ENCODE assay signal across 12 cellular contexts in the genomic region with DNA sequence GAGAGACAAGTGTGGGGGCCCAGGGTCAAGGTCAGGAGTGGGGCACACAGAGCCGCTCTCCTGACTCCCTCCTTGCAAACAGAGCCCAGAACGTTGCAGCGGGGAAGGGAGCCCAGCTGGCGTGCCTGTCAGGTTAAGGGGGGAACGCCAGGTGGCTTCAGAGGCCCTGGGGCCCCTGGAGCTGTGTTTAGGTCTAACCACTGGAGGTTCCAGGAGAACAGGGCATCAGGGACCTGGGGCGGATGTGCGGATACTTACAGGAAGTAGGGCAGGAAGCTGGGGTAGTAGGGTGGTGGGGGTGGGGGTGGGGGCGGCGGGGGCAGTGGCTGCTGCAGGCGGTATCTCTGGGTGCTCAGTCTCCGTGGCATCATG. TPM values are rescaled to one million over a fixed set of nuclear protein-coding genes. Genes with fewer than 3 reads are reported as not detected.
DNase-seq lines count a peak whose midpoint lies in the region; ATAC-seq, FAIRE-seq and TF ChIP-seq lines count a peak whose summit lies in the region.
"Had no signal": no experiment of that assay in that cellular context is flagged by ENCODE, and none has a peak within 500 bp of the region (broad histone marks: within the 10 kb centered on the region; RNA-seq: fewer than 3 reads in every experiment).

No MANE protein-coding gene starts in this region.

- POLR2A ChIA-PET in GM12878 (lab: Charles Lee): no interaction called here

- H3K9ac ChIP-seq in GM12878 (ENCODE audit: control insufficient read depth, insufficient read depth, low read length) (no peak overlapping the region), neural progenitor cell (no peak overlapping the region)

- H3K4me1 Mint-ChIP-seq in neural progenitor cell: peaks cover 13% of the 10 kb centered on the region

- peak overlapping the region; percentile 56 for H3K27ac ChIP-seq in GM12878 (ENCODE audit: control insufficient read depth, insufficient read depth)
- H3K27ac ChIP-seq in neural progenitor cell: no peak overlapping the region

- H3K79me2 ChIP-seq in GM12878 (ENCODE audit: control insufficient read depth, insufficient read depth, low read length) (peaks cover 35% of the 10 kb centered on the region), neural progenitor cell (ENCODE audit: low read depth) (peaks cover 40% of the 10 kb centered on the region)

- SMC1A ChIA-PET in GM12878 (lab: Charles Lee; ENCODE audit: uncharacterized antibody, unreplicated experiment): no interaction called here

- CTCF ChIA-PET in GM12878 (lab: Yijun Ruan, JAX): no interaction called here

- in situ Hi-C loops in GM12878 (cut with MboI): no loop called here

- no peak overlapping the region for H3K4me3 Mint-ChIP-seq in neural progenitor cell

- H3K36me3 ChIP-seq in GM12878 (ENCODE audit: control insufficient read depth in 2 of 2, insufficient read depth in 2 of 2, low read length in 1 of 2) (peaks cover 14 to 39% of the 10 kb centered on the region in 2 experiments), neural progenitor cell (no peaks in the 10 kb centered on the region)

- H3K9me3 Mint-ChIP-seq in neural progenitor cell: no peaks in the 10 kb centered on the region

- H3K4me1 ChIP-seq in GM12878 (ENCODE audit: control insufficient read depth, insufficient read depth, low read length) (peaks cover 45% of the 10 kb centered on the region), neural progenitor cell (peaks cover 2% of the 10 kb centered on the region)

- peak overlapping the region; percentile 64 for H3K4me2 ChIP-seq in GM12878 (ENCODE audit: control insufficient read depth, insufficient read depth)
- no peak overlapping the region for H3K4me2 ChIP-seq in neural progenitor cell

- no peak overlapping the region; the same call in 1 of the 2 replicates for H2AFZ ChIP-seq in GM12878 (ENCODE audit: control insufficient read depth, low read depth, low read length)
- no peak overlapping the region for H2AFZ ChIP-seq in neural progenitor cell (replicated peaks)

- no peak for TF ChIP-seq CTCF in GM12878 (IDR thresholded peaks at IDR 0.05 in 2 of 3, conservative IDR thresholded peaks at IDR 0.05 in 1 of 3; ENCODE audit: control insufficient read depth in 2 of 3, extremely low read depth in 1 of 3, insufficient read depth in 1 of 3, low read depth in 3 of 3, low read length in 3 of 3)
- TF ChIP-seq CTCF in neural progenitor cell (IDR thresholded peaks at IDR 0.05): no peak

- no peak for ATAC-seq in GM12878
- peak; percentile 16 for ATAC-seq in stimulated activated naive CD8-positive, alpha-beta T cell treated with anti-CD3 and anti-CD28 coated beads, Interleukin-15, Interleukin-2, amounts not matched to agents 100 U/mL and 50 U/mL, for 24 hours
- no peak for ATAC-seq in GM18858 (IDR thresholded peaks at IDR 0.05; ENCODE audit: unreplicated experiment)
- no peak for ATAC-seq in GM18867 (IDR thresholded peaks at IDR 0.05; ENCODE audit: unreplicated experiment)

- no peak for FAIRE-seq in GM12878 (lab: Jason Lieb, UNC)

- peaks cover 9% of the 10 kb centered on the region for H3K27me3 Mint-ChIP-seq in neural progenitor cell (ENCODE audit: insufficient read depth, low read depth)

- no peak for TF ChIP-seq POLR2A in GM12878 (IDR thresholded peaks at IDR 0.05; ENCODE audit: low read depth, low read length)

- no TSS peak for BruUV-seq in GM12878 (replicated peaks; lab: Mats Ljungman, UMichigan)

- H3K4me3 ChIP-seq in GM12878 (no peak overlapping the region), neural progenitor cell (no peak overlapping the region)

- DNase-seq in activated gamma-delta T cell treated with Interleukin-2 at 50 U/mL for 16 hours (peak; percentile 76), activated gamma-delta T cell (lab: John Stamatoyannopoulos, UW) (no peak), T-helper 2 cell (peak in 3 of 5 experiments; percentile 68 to 92 (median 81)), GM12878 (ENCODE audit: low read depth, low spot score) (no peak), neural progenitor cell (ENCODE audit: low spot score) (no peak)
- peak; percentile 46 for DNase-seq in stimulated activated naive CD8-positive, alpha-beta T cell treated with anti-CD3 and anti-CD28 coated beads, Interleukin-15, Interleukin-2, amounts not matched to agents 100 U/mL and 50 U/mL, for 24 hours
- DNase-seq: ACHN, NCI-H146 had no signal

- H3K27me3 ChIP-seq in GM12878 (replicated peaks in 1 of 2; ENCODE audit: control insufficient read depth in 2 of 2, insufficient read depth in 2 of 2, low read length in 1 of 2): no peaks in the 10 kb centered on the region
- no peaks in the 10 kb centered on the region for H3K27me3 ChIP-seq in neural progenitor cell

- WGBS in GM12878 (ENCODE audit: insufficient coverage, insufficient replicate concordance, low lambda C conversion rate, missing lambda C conversion rate): 59% methylated on average over 11 of the region's 11 CpGs

- peaks cover 2% of the 10 kb centered on the region for H3F3A ChIP-seq in neural progenitor cell (ENCODE audit: low read depth)

- intact Hi-C loops in GM12878 (cut with micrococcal nuclease; ENCODE audit: unreplicated experiment): loop anchor here (10.0 kb wide), 2 partner anchors 145 to 1585 kb away; a partner anchor contains a TSS

- H3K9me3 ChIP-seq in GM12878 (replicated peaks; ENCODE audit: control insufficient read depth, insufficient read depth, low read length): no peaks in the 10 kb centered on the region
- no peaks in the 10 kb centered on the region for H3K9me3 ChIP-seq in neural progenitor cell (ENCODE audit: low read depth)

- RAD21 ChIA-PET in GM12878 (lab: Charles Lee; ENCODE audit: unreplicated experiment): no interaction called here

- H3K36me3 Mint-ChIP-seq in neural progenitor cell: peaks cover 6% of the 10 kb centered on the region

- H4K20me1 ChIP-seq in GM12878 (ENCODE audit: control insufficient read depth, insufficient read depth) (no peaks in the 10 kb centered on the region; the same call in 1 of the 2 replicates), neural progenitor cell (ENCODE audit: low read depth) (peaks cover 51% of the 10 kb centered on the region)

- TF ChIP-seq RAD21 in GM12878 (IDR thresholded peaks at IDR 0.05; ENCODE audit: insufficient read depth, low read depth, low read length): no peak

- H3K27ac Mint-ChIP-seq in neural progenitor cell: no peak overlapping the region

- no peak for TF ChIP-seq EP300 in GM12878 (IDR thresholded peaks at IDR 0.05; ENCODE audit: borderline replicate concordance in 1 of 2, control insufficient read depth in 1 of 2, low read depth in 2 of 2, low read length in 2 of 2)

TF ChIP-seq in GM12878, 131 proteins besides CTCF, POLR2A, EP300 and RAD21 (continues in another document):
- TF ChIP-seq JUND (IDR thresholded peaks at IDR 0.05; ENCODE audit: low read depth, low read length): no peak

RNA-seq across cellular contexts. Expression of a gene that starts 7.4 kb away (rescaled TPM):
- 66.8 and 80.6 TPM in 2 replicates for total RNA-seq in GM12878 (2013; cell fraction: nucleolus; rRNA removed)
- 8.8 and 9.4 TPM in 2 replicates for total RNA-seq in GM12878 (2014; rRNA removed)
- 5.7 and 5.8 TPM in 2 replicates for total RNA-seq in GM12878 (2014; rRNA removed; fragmentation: Illumina TruSeq; extraction: Trizol)
- total RNA-seq in GM12878 (2021): 46.5 and 51.9 TPM in 2 replicates
- 8.0 TPM for polyA plus RNA-seq in GM12878 (2011; ENCODE audit: low read depth)
- 5.1 and 8.8 TPM in 2 replicates for polyA plus RNA-seq in GM12878 (2011; rRNA removed)
- polyA plus RNA-seq in GM12878 (2011; cell fraction: cytosol; rRNA removed): 8.6 and 12.4 TPM in 2 replicates
- 145 and 166 TPM in 2 replicates for polyA plus RNA-seq in GM12878 (2011; cell fraction: nucleus; rRNA removed)
- 30.9 and 39.8 TPM in 2 replicates for polyA plus RNA-seq in GM12878 (2012)
- 5.2 and 10.4 TPM in 2 replicates for polyA plus RNA-seq in GM12878 (2014; fragmentation: Illumina TruSeq; extraction: Trizol)
- 1 to 10 TPM; 1.7 to 3.5 TPM for polyA plus RNA-seq in GM12878 (2014; fragmentation: Nextera tagmentation; extraction: Ambion mirVana)
- 31.9 and 35.0 TPM in 2 replicates for polyA plus RNA-seq in GM12878 (2014; rRNA removed)
- polyA plus RNA-seq in GM12878 (2016; fragmentation: Nextera tagmentation; extraction: Ambion mirVana): 1 to 10 TPM; 6.4 to 7.1 TPM
- 3.8 and 8.8 TPM in 2 replicates for polyA minus RNA-seq in GM12878 (2011; rRNA and poly(A)+ RNA removed)
- polyA minus RNA-seq in GM12878 (2011; cell fraction: cytosol; rRNA and poly(A)+ RNA removed): 8.7 and 10.7 TPM in 2 replicates
- polyA minus RNA-seq in GM12878 (2011; cell fraction: nucleus; rRNA and poly(A)+ RNA removed): 34.7 and 54.1 TPM in 2 replicates
- total RNA-seq in neural progenitor cell (ENCODE audit: low replicate concordance): 11.7 and 38.7 TPM in 2 replicates

RNA-seq across cellular contexts. Expression of a gene that starts 19.3 kb away (rescaled TPM):
- total RNA-seq in GM12878 (2013; cell fraction: nucleolus; rRNA removed): 0.15 TPM in 1 of 2 replicates, not detected in the other
- total RNA-seq in GM12878 (2014; rRNA removed) (0.06 TPM in 1 of 2 replicates, not detected in the other), GM12878 (2014; rRNA removed; fragmentation: Illumina TruSeq; extraction: Trizol) (0.04 TPM in 1 of 2 replicates, not detected in the other), GM12878 (2021) (0.21 and 0.46 TPM in 2 replicates), neural progenitor cell (ENCODE audit: low replicate concordance) (not detected in 2 replicates)
- polyA plus RNA-seq in GM12878 (2011; ENCODE audit: low read depth): not detected
- polyA plus RNA-seq in GM12878 (2011; rRNA removed) (0.03 and 0.10 TPM in 2 replicates), GM12878 (2014; fragmentation: Illumina TruSeq; extraction: Trizol) (not detected in 2 replicates), GM12878 (2014; fragmentation: Nextera tagmentation; extraction: Ambion mirVana) (not detected), GM12878 (2014; rRNA removed) (not detected in 2 replicates), GM12878 (2016; fragmentation: Nextera tagmentation; extraction: Ambion mirVana) (under 1 TPM in 1 of 2 experiments, not detected in 1; 0.19 TPM)
- 0.01 and 0.02 TPM in 2 replicates for polyA plus RNA-seq in GM12878 (2011; cell fraction: cytosol; rRNA removed)
- polyA plus RNA-seq in GM12878 (2011; cell fraction: nucleus; rRNA removed): 0.06 and 0.40 TPM in 2 replicates
- 0.15 TPM in 1 of 2 replicates, not detected in the other for polyA plus RNA-seq in GM12878 (2012)
- polyA minus RNA-seq in GM12878 (2011; rRNA and poly(A)+ RNA removed): not detected in 2 replicates
- polyA minus RNA-seq in GM12878 (2011; cell fraction: cytosol; rRNA and poly(A)+ RNA removed): 0.94 TPM in 1 of 2 replicates, not detected in the other
- 0.12 TPM in 1 of 2 replicates, not detected in the other for polyA minus RNA-seq in GM12878 (2011; cell fraction: nucleus; rRNA and poly(A)+ RNA removed)
- total RNA-seq: aorta, renal cortical epithelial cell had no signal

Comparison
In these comparisons a context has a peak if more than half of its experiments do, and no peak if none do; other contexts are left out.
1. DNase-seq: peak in activated gamma-delta T cell treated with Interleukin-2 at 50 U/mL for 16 hours (single experiment), T-helper 2 cell (3 of 5) and stimulated activated naive CD8-positive, alpha-beta T cell treated with anti-CD3 and anti-CD28 coated beads, Interleukin-15, Interleukin-2, amounts not matched to agents 100 U/mL and 50 U/mL, for 24 hours (single experiment); none in activated gamma-delta T cell (single experiment), GM12878 (single experiment) and neural progenitor cell (single experiment).